ENCODE assay signal across 13 cellular contexts in genomic region chr3:99418709-99419108, GRCh38.
DNase-seq lines count a peak whose midpoint lies in the region; ATAC-seq and TF ChIP-seq lines count a peak whose summit lies in the region.
"Had no signal": no experiment of that assay in that cellular context is flagged by ENCODE, and none has a peak within 500 bp of the region (broad histone marks: within the 10 kb centered on the region; RNA-seq: fewer than 3 reads in every experiment).

No MANE protein-coding gene starts in this region.

- intact Hi-C loops in Right ventricle myocardium superior (cut with DNase I) (no loop called here), uterus (cut with DNase I; ENCODE audit: low total_unique reads) (no loop called here)

- no peaks in the 10 kb centered on the region for H3K27me3 Mint-ChIP-seq in activated T-cell treated with anti-CD3 and anti-CD28 coated beads, Interleukin-2, amount 50 U/mL, for 24 hours
- H3K27me3 Mint-ChIP-seq: activated CD4-positive, alpha-beta T cell treated with anti-CD3 and anti-CD28 coated beads, Interleukin-2, amount 10 ng/mL, durations not matched to agents 24 days and 14 days; activated naive CD8-positive, alpha-beta T cell; stimulated activated naive B cell treated with anti-CD40 and anti-IgM and Interleukin-4, amounts not matched to agents 10 μg/mL and 1 μg/mL and 100 μg/mL, for 72 hours had no signal

- no peak for TF ChIP-seq CTCF in uterus (IDR thresholded peaks at IDR 0.05)

- H3K36me3 Mint-ChIP-seq in activated T-cell treated with anti-CD3 and anti-CD28 coated beads, Interleukin-2, amount 50 U/mL, for 24 hours (ENCODE audit: low read depth) = no peaks in the 10 kb centered on the region
- H3K36me3 Mint-ChIP-seq: activated naive CD8-positive, alpha-beta T cell; stimulated activated naive B cell treated with anti-CD40 and anti-IgM and Interleukin-4, amounts not matched to agents 10 μg/mL and 1 μg/mL and 100 μg/mL, for 72 hours had no signal

- ATAC-seq in GM19025 (IDR thresholded peaks at IDR 0.05; ENCODE audit: low read depth, unreplicated experiment) (peak; percentile 73), HG02571 (IDR thresholded peaks at IDR 0.05; ENCODE audit: unreplicated experiment) (peak; percentile 79), HG03342 (IDR thresholded peaks at IDR 0.05; ENCODE audit: unreplicated experiment) (peak; percentile 73), Right ventricle myocardium superior (ENCODE audit: poor library complexity) (no peak)

- no peak overlapping the region for H3K4me3 Mint-ChIP-seq in activated T-cell treated with anti-CD3 and anti-CD28 coated beads, Interleukin-2, amount 50 U/mL, for 24 hours
- H3K4me3 Mint-ChIP-seq: activated CD4-positive, alpha-beta T cell treated with anti-CD3 and anti-CD28 coated beads, Interleukin-2, amount 10 ng/mL, durations not matched to agents 24 days and 14 days; activated naive CD8-positive, alpha-beta T cell; stimulated activated naive B cell treated with anti-CD40 and anti-IgM and Interleukin-4, amounts not matched to agents 10 μg/mL and 1 μg/mL and 100 μg/mL, for 72 hours had no signal

- no peaks in the 10 kb centered on the region for H3K9me3 Mint-ChIP-seq in activated T-cell treated with anti-CD3 and anti-CD28 coated beads, Interleukin-2, amount 50 U/mL, for 24 hours
- H3K9me3 Mint-ChIP-seq: activated CD4-positive, alpha-beta T cell treated with anti-CD3 and anti-CD28 coated beads, Interleukin-2, amount 10 ng/mL, durations not matched to agents 24 days and 14 days; stimulated activated naive B cell treated with anti-CD40 and anti-IgM and Interleukin-4, amounts not matched to agents 10 μg/mL and 1 μg/mL and 100 μg/mL, for 72 hours had no signal

- peaks cover 0 to 7% (median 2%) of the 10 kb centered on the region in 5 donors for H3K4me1 ChIP-seq in subcutaneous abdominal adipose tissue (ENCODE audit: control insufficient read depth in 5 of 5, insufficient read depth in 5 of 5, low read length in 5 of 5)
- no peaks in the 10 kb centered on the region for H3K4me1 ChIP-seq in uterus

- DNase-seq in HuH-7 (ENCODE audit: low spot score) (no peak), Right ventricle myocardium superior (no peak), uterus (no peak)
- no peak for DNase-seq in activated T-cell treated with anti-CD3 and anti-CD28 coated beads, Interleukin-2, amount 50 U/mL, for 24 hours
- DNase-seq: activated CD4-positive, alpha-beta T cell treated with anti-CD3 and anti-CD28 coated beads, Interleukin-2, amount 10 ng/mL, durations not matched to agents 24 days and 14 days; effector CD4-positive, alpha-beta T cell; stimulated activated naive B cell treated with anti-CD40 and anti-IgM and Interleukin-4, amounts not matched to agents 10 μg/mL and 1 μg/mL and 100 μg/mL, for 72 hours had no signal

- no peaks in the 10 kb centered on the region for H3K4me1 Mint-ChIP-seq in activated T-cell treated with anti-CD3 and anti-CD28 coated beads, Interleukin-2, amount 50 U/mL, for 24 hours (ENCODE audit: low read depth)
- H3K4me1 Mint-ChIP-seq: activated CD4-positive, alpha-beta T cell treated with anti-CD3 and anti-CD28 coated beads, Interleukin-2, amount 10 ng/mL, durations not matched to agents 24 days and 14 days; stimulated activated naive B cell treated with anti-CD40 and anti-IgM and Interleukin-4, amounts not matched to agents 10 μg/mL and 1 μg/mL and 100 μg/mL, for 72 hours had no signal

- H3K9me3 ChIP-seq in subcutaneous abdominal adipose tissue (ENCODE audit: control insufficient read depth in 5 of 5, low read length in 5 of 5) (no peaks in the 10 kb centered on the region), uterus (no peaks in the 10 kb centered on the region)
- H3K9me3 ChIP-seq: SJSA1 had no signal

- TF ChIP-seq POLR2A in uterus (IDR thresholded peaks at IDR 0.05) = no peak

- peak overlapping the region; percentile 18 for H3K27ac ChIP-seq in subcutaneous abdominal adipose tissue (ENCODE audit: low read depth, low read length)
- no peak overlapping the region for H3K27ac ChIP-seq in uterus
- H3K27ac ChIP-seq: SJSA1 had no signal

- H3K9ac ChIP-seq in subcutaneous abdominal adipose tissue (ENCODE audit: low read length in 5 of 5) = no peak overlapping the region

- H3K27me3 ChIP-seq in subcutaneous abdominal adipose tissue (ENCODE audit: control insufficient read depth in 5 of 5, insufficient read depth in 4 of 5, low read length in 5 of 5) (no peaks in the 10 kb centered on the region), uterus (no peaks in the 10 kb centered on the region)
- H3K27me3 ChIP-seq: SJSA1 had no signal

- no peak overlapping the region for H3K4me3 ChIP-seq in subcutaneous abdominal adipose tissue (ENCODE audit: low read depth in 1 of 5, low read length in 5 of 5)
- H3K4me3 ChIP-seq in uterus = no peak overlapping the region
- H3K4me3 ChIP-seq: SJSA1 had no signal

- no peaks in the 10 kb centered on the region for H3K36me3 ChIP-seq in subcutaneous abdominal adipose tissue (ENCODE audit: control insufficient read depth in 5 of 5, insufficient read depth in 5 of 5, low read length in 5 of 5)
- no peaks in the 10 kb centered on the region for H3K36me3 ChIP-seq in uterus
- H3K36me3 ChIP-seq: SJSA1 had no signal

- no peak overlapping the region for H3K27ac Mint-ChIP-seq in activated T-cell treated with anti-CD3 and anti-CD28 coated beads, Interleukin-2, amount 50 U/mL, for 24 hours
- H3K27ac Mint-ChIP-seq: activated CD4-positive, alpha-beta T cell treated with anti-CD3 and anti-CD28 coated beads, Interleukin-2, amount 10 ng/mL, durations not matched to agents 24 days and 14 days; activated naive CD8-positive, alpha-beta T cell; stimulated activated naive B cell treated with anti-CD40 and anti-IgM and Interleukin-4, amounts not matched to agents 10 μg/mL and 1 μg/mL and 100 μg/mL, for 72 hours had no signal
